ENCODE assay signal across 23 cellular contexts in the genomic region with DNA sequence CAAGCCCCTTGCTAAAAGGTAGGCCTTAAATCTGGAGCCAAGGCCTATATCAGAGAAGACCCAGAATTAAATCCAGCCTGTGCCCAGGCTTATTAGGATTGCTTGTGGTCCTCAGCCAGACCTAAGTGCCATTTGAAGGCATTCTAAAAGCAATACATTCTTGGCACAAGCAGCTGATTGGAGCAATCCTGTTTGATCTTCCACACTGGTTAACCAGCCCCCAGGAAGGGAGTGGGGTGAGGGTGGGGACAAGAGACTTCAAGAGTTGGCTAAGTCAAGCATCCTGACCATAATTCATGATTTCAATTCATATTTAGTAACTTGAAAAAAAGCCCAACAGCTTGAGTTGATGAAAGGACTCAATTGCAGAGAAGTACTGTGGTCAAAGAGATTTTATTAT.
"Had no signal": no experiment of that assay in that cellular context is flagged by ENCODE, and none has a peak within 500 bp of the region (broad histone marks: within the 10 kb centered on the region; RNA-seq: fewer than 3 reads in every experiment).

No MANE protein-coding gene starts in this region.

- H3K4me1 ChIP-seq: pancreas, right lobe of liver, testis had no signal

- ATAC-seq: naive thymus-derived CD4-positive, alpha-beta T cell; natural killer cell; pancreas; psoas muscle; right cardiac atrium; right lobe of liver; stimulated activated effector memory CD8-positive, alpha-beta T cell treated with anti-CD3 and anti-CD28 coated beads, Interleukin-12 subunit alpha, Interleukin-12 subunit beta, amount 100 ng/mL, for 72 hours; stimulated activated naive B cell treated with anti-CD40 and anti-IgM and Interleukin-4, amounts not matched to agents 10 μg/mL and 1 μg/mL and 100 μg/mL, for 72 hours had no signal

- H3K27me3 ChIP-seq: neutrophil, pancreas, right lobe of liver, sigmoid colon, stomach, suprapubic skin, testis, tibial artery, transverse colon, vagina had no signal

- H3K27ac ChIP-seq: neutrophil, pancreas, psoas muscle, right lobe of liver, sigmoid colon, stomach, suprapubic skin, testis, tibial artery, transverse colon, vagina had no signal

- DNase-seq: naive thymus-derived CD4-positive, alpha-beta T cell; natural killer cell; nucleus accumbens; pancreas; psoas muscle; right cardiac atrium; right lobe of liver; sigmoid colon; small intestine; stimulated activated CD4-positive, alpha-beta T cell treated with anti-CD3 and anti-CD28 coated beads, Interleukin-15, amount 100 ng/mL, for 24 hours; stimulated activated CD4-positive, alpha-beta T cell treated with anti-CD3 and anti-CD28 coated beads, Interleukin-2, amount 100 ng/mL, for 24 hours; stimulated activated CD4-positive, alpha-beta T cell treated with anti-CD3 and anti-CD28 coated beads, Interleukin-2, amount 100 ng/mL, for 48 hours; stimulated activated CD4-positive, alpha-beta T cell treated with anti-CD3 and anti-CD28 coated beads, Interleukin-4, amount 100 ng/mL, for 24 hours; stimulated activated naive B cell treated with anti-CD40 and anti-IgM and Interleukin-4, amounts not matched to agents 10 μg/mL and 1 μg/mL and 100 μg/mL, for 72 hours; stimulated activated naive CD4-positive, alpha-beta T cell treated with Interleukin-2 at 50 U/mL for 16 hours; stomach; testis; tibial artery; transverse colon had no signal

- H3K9me3 ChIP-seq: neutrophil, pancreas, psoas muscle, right lobe of liver, sigmoid colon, stomach, suprapubic skin, testis, tibial artery, transverse colon, vagina had no signal

- H3K36me3 ChIP-seq: pancreas, transverse colon had no signal

- H3K4me3 ChIP-seq: pancreas, psoas muscle, right lobe of liver, sigmoid colon, stomach, suprapubic skin, testis, tibial artery, transverse colon, vagina had no signal
